In genomic region chr11:16276251-16276650, GRCh38 we compare ENCODE assay signal across 18 cellular contexts.
DNase-seq lines count a peak whose midpoint lies in the region; ATAC-seq lines count a peak whose summit lies in the region.
"Had no signal": no experiment of that assay in that cellular context is flagged by ENCODE, and none has a peak within 500 bp of the region (broad histone marks: within the 10 kb centered on the region; RNA-seq: fewer than 3 reads in every experiment).

No MANE protein-coding gene starts in this region.

- no peak for ATAC-seq in activated T-cell treated with anti-CD3 and anti-CD28 coated beads, Interleukin-2, amount 50 U/mL, for 4 hours
- ATAC-seq: A549; CD8-positive, alpha-beta T cell had no signal

- H3K27ac ChIP-seq in SK-N-MC, result peak overlapping the region; percentile 18; the same call in 1 of the 2 replicates
- H3K27ac ChIP-seq: 22Rv1; A549; BLaER1 treated with 17β-estradiol and CSF1 and Interleukin-3, amounts not matched to agents 10 nM and 100 nM; C4-2B had no signal

- peaks cover 3% of the 10 kb centered on the region for H3K9me3 Mint-ChIP-seq in activated T-cell treated with anti-CD3 and anti-CD28 coated beads, Interleukin-2, amount 50 U/mL, for 4 hours
- H3K9me3 Mint-ChIP-seq: CD4-positive, alpha-beta T cell had no signal

- no peak overlapping the region for H3K4me3 Mint-ChIP-seq in activated T-cell treated with anti-CD3 and anti-CD28 coated beads, Interleukin-2, amount 50 U/mL, for 4 hours
- H3K4me3 Mint-ChIP-seq: B cell; CD4-positive, alpha-beta T cell; CD8-positive, alpha-beta T cell had no signal

- no peak overlapping the region for H3K4me3 ChIP-seq in SK-N-MC
- H3K4me3 ChIP-seq: A549; BLaER1 treated with 17β-estradiol and CSF1 and Interleukin-3, amounts not matched to agents 10 nM and 100 nM had no signal

- H3K9ac ChIP-seq in SK-N-MC (ENCODE audit: insufficient read length), result no peak overlapping the region
- H3K9ac ChIP-seq: BLaER1 treated with 17β-estradiol and CSF1 and Interleukin-3, amounts not matched to agents 10 nM and 100 nM had no signal

- peak; percentile 5 for DNase-seq in DMS53 (lab: John Stamatoyannopoulos, UW)
- DNase-seq in DMS53 treated with DMSO at 0.1 percent for 48 hours (lab: John Stamatoyannopoulos, UW; ENCODE audit: unreplicated experiment), result no peak
- DNase-seq in NCI-H748 (lab: John Stamatoyannopoulos, UW; ENCODE audit: unreplicated experiment), result peak; percentile 12
- DNase-seq in NCI-H748 treated with DMSO at 0.1 percent for 48 hours (lab: John Stamatoyannopoulos, UW), result no peak
- no peak for DNase-seq in SK-N-MC (ENCODE audit: low read depth, low spot score)
- no peak for DNase-seq in activated T-cell treated with anti-CD3 and anti-CD28 coated beads, Interleukin-2, amount 50 U/mL, for 4 hours
- DNase-seq: AML-193; Caco-2; Calu3; CD4-positive, alpha-beta T cell; CD8-positive, alpha-beta T cell; DMS79 treated with DMSO at 0.1 percent for 48 hours; GF-D8 had no signal

- H3K9me3 ChIP-seq in SK-N-MC (ENCODE audit: low read depth, low read length), result no peaks in the 10 kb centered on the region
- H3K9me3 ChIP-seq: A549; BLaER1 treated with 17β-estradiol and CSF1 and Interleukin-3, amounts not matched to agents 10 nM and 100 nM; Caco-2 had no signal

- no peaks in the 10 kb centered on the region for H3K36me3 Mint-ChIP-seq in activated T-cell treated with anti-CD3 and anti-CD28 coated beads, Interleukin-2, amount 50 U/mL, for 4 hours (ENCODE audit: insufficient read depth)
- H3K36me3 Mint-ChIP-seq: CD8-positive, alpha-beta T cell had no signal

- no peaks in the 10 kb centered on the region for H3K4me1 Mint-ChIP-seq in activated T-cell treated with anti-CD3 and anti-CD28 coated beads, Interleukin-2, amount 50 U/mL, for 4 hours (ENCODE audit: low read depth)
- H3K4me1 Mint-ChIP-seq: B cell had no signal

- no peaks in the 10 kb centered on the region for H3K27me3 Mint-ChIP-seq in activated T-cell treated with anti-CD3 and anti-CD28 coated beads, Interleukin-2, amount 50 U/mL, for 4 hours (ENCODE audit: low read depth)
- H3K27me3 Mint-ChIP-seq: B cell; CD4-positive, alpha-beta T cell had no signal

- H3K36me3 ChIP-seq in SK-N-MC (ENCODE audit: insufficient read depth, low read length), result peaks cover 27% of the 10 kb centered on the region
- H3K36me3 ChIP-seq: BLaER1 treated with 17β-estradiol and CSF1 and Interleukin-3, amounts not matched to agents 10 nM and 100 nM had no signal

Comparison
In these comparisons a context has a peak if more than half of its experiments do, and no peak if none do; other contexts are left out.
1. DNase-seq: peak in DMS53 (single experiment) and NCI-H748 (single experiment); none in DMS53 treated with DMSO at 0.1 percent for 48 hours (single experiment), NCI-H748 treated with DMSO at 0.1 percent for 48 hours (single experiment), SK-N-MC (single experiment) and activated T-cell treated with anti-CD3 and anti-CD28 coated beads, Interleukin-2, amount 50 U/mL, for 4 hours (single experiment).